ENCODE assay signal across 33 cellular contexts in the genomic region with DNA sequence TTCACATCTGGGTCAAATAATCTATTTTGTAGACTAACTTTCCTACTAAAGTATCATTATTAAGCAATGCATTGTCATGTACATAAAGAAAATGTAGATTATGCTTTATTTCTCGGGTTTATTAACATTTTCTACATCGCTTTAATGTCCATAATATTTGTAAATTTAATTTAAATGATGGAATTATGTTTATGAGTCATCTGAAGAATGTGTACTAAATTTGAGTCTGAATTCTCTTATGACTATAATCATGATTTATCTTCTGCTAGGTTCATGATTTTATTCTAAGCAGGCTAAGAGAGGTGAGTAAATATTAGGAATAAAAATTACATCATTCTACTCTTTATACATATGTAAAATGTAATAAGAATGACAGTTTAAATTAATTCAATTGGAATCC.
"Had no signal": no experiment of that assay in that cellular context is flagged by ENCODE, and none has a peak within 500 bp of the region (broad histone marks: within the 10 kb centered on the region; RNA-seq: fewer than 3 reads in every experiment).

No MANE protein-coding gene starts in this region.

- H3K9me3 ChIP-seq: adrenal gland, ascending aorta, body of pancreas had no signal

- FAIRE-seq: astrocyte, bronchial epithelial cell, colon had no signal

- DNase-seq: activated effector memory CD4-positive, alpha-beta T cell treated with anti-CD3 and anti-CD28 coated beads, Interleukin-2, amount 50 U/mL, for 16 hours; activated effector memory CD4-positive, alpha-beta T cell treated with Interleukin-2 at 50 U/mL for 16 hours; activated gamma-delta T cell; activated gamma-delta T cell treated with Interleukin-2 at 50 U/mL for 16 hours; activated naive CD4-positive, alpha-beta T cell; activated naive CD4-positive, alpha-beta T cell treated with anti-CD3 and anti-CD28 coated beads for 36 hours; activated naive CD4-positive, alpha-beta T cell treated with anti-CD3 and anti-CD28 coated beads, Interleukin-2, amount 10 ng/mL, durations not matched to agents 7 days and 5 days; activated naive CD4-positive, alpha-beta T cell treated with anti-CD3 and anti-CD28 coated beads, Interleukin-2, amount 50 U/mL, for 16 hours; activated naive CD4-positive, alpha-beta T cell treated with Interleukin-2 at 50 U/mL for 16 hours; activated naive CD8-positive, alpha-beta T cell treated with anti-CD3 and anti-CD28 coated beads for 36 hours; activated naive CD8-positive, alpha-beta T cell treated with anti-CD3 and anti-CD28 coated beads, Interleukin-2, amount 10 ng/mL, durations not matched to agents 7 days and 5 days; activated naive CD8-positive, alpha-beta T cell treated with anti-CD3 and anti-CD28 coated beads, Interleukin-2, amount 50 U/mL, for 24 hours; activated T-cell treated with anti-CD3 and anti-CD28 coated beads, Interleukin-2, amount 50 U/mL, for 4 hours; activated T-cell treated with anti-CD3 and anti-CD28 coated beads, Interleukin-2, amount 50 U/mL, for 48 hours; activated T-cell treated with anti-CD3 and anti-CD28 coated beads, Interleukin-2, amount 50 U/mL, for 72 hours; adrenal gland; amniotic stem cell; amygdala; anterior cingulate cortex; aorta; body of pancreas; brain microvascular endothelial cell; caudate nucleus; central memory CD4-positive, alpha-beta T cell; cerebellar nuclear complex had no signal

- H3K27me3 ChIP-seq: adrenal gland, ascending aorta, body of pancreas, brain microvascular endothelial cell, breast epithelium, cardiac muscle cell had no signal

- H3K4me1 ChIP-seq: adrenal gland, ascending aorta, body of pancreas, breast epithelium had no signal

- H3K27ac ChIP-seq: adrenal gland, ascending aorta, body of pancreas, brain microvascular endothelial cell, breast epithelium, cardiac muscle cell had no signal

- H3K36me3 ChIP-seq: adrenal gland, ascending aorta, brain microvascular endothelial cell, breast epithelium, cardiac muscle cell had no signal

- H3K4me3 ChIP-seq: adrenal gland, ascending aorta, body of pancreas, breast epithelium, cardiac muscle cell had no signal

- ATAC-seq: activated naive CD4-positive, alpha-beta T cell treated with anti-CD3 and anti-CD28 coated beads, Interleukin-2, amount 50 U/mL, for 72 hours; activated naive CD8-positive, alpha-beta T cell treated with anti-CD3 and anti-CD28 coated beads, Interleukin-2, amount 50 U/mL, for 24 hours; activated T-cell treated with anti-CD3 and anti-CD28 coated beads, Interleukin-2, amount 50 U/mL, for 4 hours; activated T-cell treated with anti-CD3 and anti-CD28 coated beads, Interleukin-2, amount 50 U/mL, for 72 hours; activated T-helper 17 cell treated with anti-CD3 and anti-CD28 coated beads, Interleukin-2, amount 50 U/mL, for 72 hours; body of pancreas had no signal
